18 cellular contexts compared by ENCODE assay signal in the genomic region with DNA sequence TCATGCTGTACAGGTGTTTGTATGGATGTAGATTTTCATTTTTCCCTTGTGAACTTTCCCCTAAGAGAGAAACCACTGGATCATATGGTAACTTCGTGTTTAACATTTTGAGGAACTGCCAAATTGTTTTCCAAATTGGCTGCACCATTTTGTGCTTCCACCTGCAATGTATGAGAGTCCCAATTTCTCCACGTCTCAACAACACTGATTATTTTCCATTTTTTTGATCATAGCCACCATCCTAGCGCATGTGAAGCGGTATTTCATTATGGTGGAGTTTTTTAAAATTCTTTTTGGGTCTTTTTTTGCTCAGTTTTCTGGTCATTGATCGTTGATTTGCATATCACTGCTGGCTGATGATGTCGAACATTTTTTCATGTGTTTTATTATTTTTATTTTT. TPM values are rescaled to one million over a fixed set of nuclear protein-coding genes. Genes with fewer than 3 reads are reported as not detected.
DNase-seq lines count a peak whose midpoint lies in the region; ATAC-seq, FAIRE-seq and TF ChIP-seq lines count a peak whose summit lies in the region.
"Had no signal": no experiment of that assay in that cellular context is flagged by ENCODE, and none has a peak within 500 bp of the region (broad histone marks: within the 10 kb centered on the region; RNA-seq: fewer than 3 reads in every experiment).

No MANE protein-coding gene starts in this region.

- peaks cover 68% of the 10 kb centered on the region for H3K4me1 ChIP-seq in OCI-LY1 (ENCODE audit: insufficient read depth, low read length, severe bottlenecking)
- H3K4me1 ChIP-seq in GM12878 (ENCODE audit: control insufficient read depth, insufficient read depth, low read length), result peaks cover 35% of the 10 kb centered on the region
- H3K4me1 ChIP-seq in osteoblast (ENCODE audit: insufficient read depth, low read length), result peaks cover 6% of the 10 kb centered on the region

- in situ Hi-C loops in GM12878 (cut with MboI), result loop anchor here (10.0 kb wide), 1 partner anchor 254 kb away; no protein-coding TSS in a partner anchor

- intact Hi-C loops in GM12878 (cut with micrococcal nuclease; ENCODE audit: unreplicated experiment), result no loop called here

- 61% methylated on average over 6 of the region's 6 CpGs for WGBS in GM12878 (ENCODE audit: insufficient coverage, insufficient replicate concordance, low lambda C conversion rate, missing lambda C conversion rate)

- no peak overlapping the region for H3K4me3 Mint-ChIP-seq in activated T-cell treated with anti-CD3 and anti-CD28 coated beads, Interleukin-2, amount 50 U/mL, for 24 hours
- H3K4me3 Mint-ChIP-seq: H9 had no signal

- ATAC-seq in GM12878 (no peak), GM21737 (IDR thresholded peaks at IDR 0.05; ENCODE audit: unreplicated experiment) (no peak), HG03280 (IDR thresholded peaks at IDR 0.05; ENCODE audit: unreplicated experiment) (no peak)
- ATAC-seq: HepG2 had no signal

- no peak for TF ChIP-seq POLR2A in GM12878 (IDR thresholded peaks at IDR 0.05; ENCODE audit: low read depth, low read length)

- H4K20me1 ChIP-seq in OCI-LY1 (ENCODE audit: insufficient read depth, low read length), result no peaks in the 10 kb centered on the region
- H4K20me1 ChIP-seq in GM12878 (ENCODE audit: control insufficient read depth, insufficient read depth), result no peaks in the 10 kb centered on the region
- H4K20me1 ChIP-seq in osteoblast (ENCODE audit: insufficient read depth, low read length), result peaks cover 35% of the 10 kb centered on the region

- H2AFZ ChIP-seq in OCI-LY1 (ENCODE audit: low read length) (no peak overlapping the region), GM12878 (ENCODE audit: control insufficient read depth, low read depth, low read length) (no peak overlapping the region), osteoblast (ENCODE audit: low read length) (no peak overlapping the region)

- peaks cover 35% of the 10 kb centered on the region for H3K36me3 ChIP-seq in OCI-LY1 (ENCODE audit: insufficient read depth, low read length)
- peaks cover 8 to 9% of the 10 kb centered on the region in 2 experiments; a peak in 3 of 4 replicates for H3K36me3 ChIP-seq in GM12878 (ENCODE audit: control insufficient read depth in 2 of 2, insufficient read depth in 2 of 2, low read length in 1 of 2)
- H3K36me3 ChIP-seq in osteoblast (ENCODE audit: insufficient read depth, low read length), result peaks cover 20% of the 10 kb centered on the region

- no peak for FAIRE-seq in GM12878 (lab: Jason Lieb, UNC)
- FAIRE-seq: GM12891, HTR-8/SVneo had no signal

- SMC1A ChIA-PET in GM12878 (lab: Charles Lee; ENCODE audit: uncharacterized antibody, unreplicated experiment), result no interaction called here

- TF ChIP-seq EP300 in GM12878 (IDR thresholded peaks at IDR 0.05; ENCODE audit: borderline replicate concordance in 1 of 2, control insufficient read depth in 1 of 2, low read depth in 2 of 2, low read length in 2 of 2), result no peak

- TSS peak; percentile 9 for BruUV-seq in GM12878 (replicated peaks; lab: Mats Ljungman, UMichigan)

- H3K27ac ChIP-seq in OCI-LY1 (ENCODE audit: low read depth, low read length, poor library complexity, severe bottlenecking) (no peak overlapping the region), GM12878 (ENCODE audit: control insufficient read depth, insufficient read depth) (no peak overlapping the region), osteoblast (ENCODE audit: low read depth, low read length) (no peak overlapping the region)
- H3K27ac ChIP-seq: BLaER1 had no signal

- peaks cover 49% of the 10 kb centered on the region for H3K4me1 Mint-ChIP-seq in activated T-cell treated with anti-CD3 and anti-CD28 coated beads, Interleukin-2, amount 50 U/mL, for 24 hours (ENCODE audit: low read depth)

- H3K9me3 ChIP-seq in OCI-LY1 (ENCODE audit: low read length) (no peaks in the 10 kb centered on the region), GM12878 (replicated peaks; ENCODE audit: control insufficient read depth, insufficient read depth, low read length) (peaks cover 2% of the 10 kb centered on the region; the same call in 1 of the 3 replicates), osteoblast (ENCODE audit: low read depth, low read length) (no peaks in the 10 kb centered on the region)
- H3K9me3 ChIP-seq: BLaER1 had no signal

- TF ChIP-seq CTCF in OCI-LY1 (IDR thresholded peaks at IDR 0.05; ENCODE audit: low read length) (no peak), GM12878 (IDR thresholded peaks at IDR 0.05 in 2 of 3, conservative IDR thresholded peaks at IDR 0.05 in 1 of 3; ENCODE audit: control insufficient read depth in 2 of 3, extremely low read depth in 1 of 3, insufficient read depth in 1 of 3, low read depth in 3 of 3, low read length in 3 of 3) (no peak), osteoblast (IDR thresholded peaks at IDR 0.05; ENCODE audit: extremely low read depth, low read depth, low read length) (no peak), foreskin fibroblast (IDR thresholded peaks at IDR 0.05; ENCODE audit: low read depth, low read length) (no peak)

- no peak for TF ChIP-seq RAD21 in GM12878 (IDR thresholded peaks at IDR 0.05; ENCODE audit: insufficient read depth, low read depth, low read length)

- peaks cover 73% of the 10 kb centered on the region for H3K36me3 Mint-ChIP-seq in activated T-cell treated with anti-CD3 and anti-CD28 coated beads, Interleukin-2, amount 50 U/mL, for 24 hours (ENCODE audit: low read depth)

- H3K9ac ChIP-seq in OCI-LY1 (ENCODE audit: low read length), result no peak overlapping the region
- no peak overlapping the region for H3K9ac ChIP-seq in GM12878 (ENCODE audit: control insufficient read depth, insufficient read depth, low read length)
- H3K9ac ChIP-seq: BLaER1 had no signal

- H3K27ac Mint-ChIP-seq in activated T-cell treated with anti-CD3 and anti-CD28 coated beads, Interleukin-2, amount 50 U/mL, for 24 hours, result peak overlapping the region; percentile 44
- H3K27ac Mint-ChIP-seq: H9 had no signal

- DNase-seq in activated T-cell treated with anti-CD3 and anti-CD28 coated beads, Interleukin-2, amount 50 U/mL, for 24 hours, result no peak
- DNase-seq in activated T-cell treated with anti-CD3 and anti-CD28 coated beads, Interleukin-2, amount 50 U/mL, for 1 hour, result no peak
- DNase-seq in GM12878 (ENCODE audit: low read depth, low spot score) (no peak), osteoblast (ENCODE audit: insufficient read length, low spot score, missing footprints) (peak; percentile 57), foreskin fibroblast (no peak)
- DNase-seq: 8988T, AML-193, Calu3, DMS 273 treated with DMSO at 0.1 percent for 48 hours, GOT3, H9 had no signal

- CTCF ChIA-PET in GM12878 (lab: Yijun Ruan, JAX), result no interaction called here

- H3K4me3 ChIP-seq in OCI-LY1 (ENCODE audit: low read depth, low read length, poor library complexity, severe bottlenecking), result no peak overlapping the region
- H3K4me3 ChIP-seq in GM12878, result no peak overlapping the region
- no peak overlapping the region for H3K4me3 ChIP-seq in osteoblast (ENCODE audit: insufficient read depth, low read length)
- no peak overlapping the region for H3K4me3 ChIP-seq in foreskin fibroblast (ENCODE audit: low read depth in 1 of 2, low read length in 2 of 2)
- H3K4me3 ChIP-seq: BLaER1 had no signal

- H3K79me2 ChIP-seq in OCI-LY1 (ENCODE audit: insufficient read depth, low read length), result peaks cover 58% of the 10 kb centered on the region
- peaks cover 64% of the 10 kb centered on the region for H3K79me2 ChIP-seq in GM12878 (ENCODE audit: control insufficient read depth, insufficient read depth, low read length)
- H3K79me2 ChIP-seq in osteoblast (ENCODE audit: insufficient read depth, low read length), result peaks cover 86% of the 10 kb centered on the region

- H3F3A ChIP-seq in OCI-LY1 (ENCODE audit: insufficient read depth, low read length), result no peaks in the 10 kb centered on the region

- H3K27me3 ChIP-seq in OCI-LY1 (ENCODE audit: insufficient read depth, low read length) (no peaks in the 10 kb centered on the region), GM12878 (replicated peaks in 1 of 2; ENCODE audit: control insufficient read depth in 2 of 2, insufficient read depth in 2 of 2, low read length in 1 of 2) (no peaks in the 10 kb centered on the region), osteoblast (ENCODE audit: insufficient read depth, low read length) (no peaks in the 10 kb centered on the region)
- H3K27me3 ChIP-seq: BLaER1 had no signal

- H3K4me2 ChIP-seq in OCI-LY1 (ENCODE audit: low read length), result peak overlapping the region; percentile 9; the same call in 1 of the 2 replicates
- no peak overlapping the region for H3K4me2 ChIP-seq in GM12878 (ENCODE audit: control insufficient read depth, insufficient read depth)
- no peak overlapping the region for H3K4me2 ChIP-seq in osteoblast (ENCODE audit: insufficient read depth, low read length)
- H3K4me2 ChIP-seq: BLaER1 had no signal

- POLR2A ChIA-PET in GM12878 (lab: Charles Lee), result interaction anchor here (0.6 kb wide), 1 partner anchor 194 kb away, joined by 3 read pairs; no protein-coding TSS in a partner anchor

- RAD21 ChIA-PET in GM12878 (lab: Charles Lee; ENCODE audit: unreplicated experiment), result no interaction called here

- no peaks in the 10 kb centered on the region for H3K9me2 ChIP-seq in OCI-LY1 (ENCODE audit: low read depth, low read length)

- H3K9me3 Mint-ChIP-seq in activated T-cell treated with anti-CD3 and anti-CD28 coated beads, Interleukin-2, amount 50 U/mL, for 24 hours, result no peaks in the 10 kb centered on the region

- H3K27me3 Mint-ChIP-seq in activated T-cell treated with anti-CD3 and anti-CD28 coated beads, Interleukin-2, amount 50 U/mL, for 24 hours, result no peaks in the 10 kb centered on the region

RNA-seq across cellular contexts. Expression of gene NDUFA13, which starts 5.0 kb away (rescaled TPM):
- 144 and 157 TPM in 2 replicates for total RNA-seq in GM12878 (2013; cell fraction: nucleolus; rRNA removed)
- 263 and 284 TPM in 2 replicates for total RNA-seq in GM12878 (2014; rRNA removed)
- total RNA-seq in GM12878 (2014; rRNA removed; fragmentation: Illumina TruSeq; extraction: Trizol), result 303 and 329 TPM in 2 replicates
- total RNA-seq in GM12878 (2021), result 462 and 473 TPM in 2 replicates
- 1,149 TPM for polyA plus RNA-seq in GM12878 (2011; ENCODE audit: low read depth)
- polyA plus RNA-seq in GM12878 (2011; rRNA removed), result 282 and 475 TPM in 2 replicates
- 834 and 1,057 TPM in 2 replicates for polyA plus RNA-seq in GM12878 (2011; cell fraction: cytosol; rRNA removed)
- polyA plus RNA-seq in GM12878 (2011; cell fraction: nucleus; rRNA removed), result 373 and 417 TPM in 2 replicates
- 244 and 350 TPM in 2 replicates for polyA plus RNA-seq in GM12878 (2012)
- polyA plus RNA-seq in GM12878 (2014; fragmentation: Illumina TruSeq; extraction: Trizol), result 53.4 and 224 TPM in 2 replicates
- polyA plus RNA-seq in GM12878 (2014; fragmentation: Nextera tagmentation; extraction: Ambion mirVana), result 100 to 1,000 TPM; 232 to 449 TPM
- 528 and 564 TPM in 2 replicates for polyA plus RNA-seq in GM12878 (2014; rRNA removed)
- 100 to 1,000 TPM; 566 to 586 TPM for polyA plus RNA-seq in GM12878 (2016; fragmentation: Nextera tagmentation; extraction: Ambion mirVana)
- 117 and 160 TPM in 2 replicates for polyA minus RNA-seq in GM12878 (2011; rRNA and poly(A)+ RNA removed)
- 69.2 and 95.4 TPM in 2 replicates for polyA minus RNA-seq in GM12878 (2011; cell fraction: cytosol; rRNA and poly(A)+ RNA removed)
- 44.1 and 69.0 TPM in 2 replicates for polyA minus RNA-seq in GM12878 (2011; cell fraction: nucleus; rRNA and poly(A)+ RNA removed)
- total RNA-seq in osteoblast, result 160 and 202 TPM in 2 replicates

RNA-seq across cellular contexts. Expression of gene TSSK6, which starts 5.6 kb away (rescaled TPM):
- 10.2 and 12.0 TPM in 2 replicates for total RNA-seq in GM12878 (2013; cell fraction: nucleolus; rRNA removed)
- total RNA-seq in GM12878 (2014; rRNA removed) (0.82 and 1.6 TPM in 2 replicates), GM12878 (2014; rRNA removed; fragmentation: Illumina TruSeq; extraction: Trizol) (0.49 and 0.55 TPM in 2 replicates), GM12878 (2021) (2.3 and 2.9 TPM in 2 replicates), osteoblast (2.7 and 4.3 TPM in 2 replicates)
- 0.58 TPM for polyA plus RNA-seq in GM12878 (2011; ENCODE audit: low read depth)
- polyA plus RNA-seq in GM12878 (2011; rRNA removed) (0.76 and 1.5 TPM in 2 replicates), GM12878 (2014; fragmentation: Illumina TruSeq; extraction: Trizol) (0.06 TPM in 1 of 2 replicates, not detected in the other), GM12878 (2014; fragmentation: Nextera tagmentation; extraction: Ambion mirVana) (not detected), GM12878 (2014; rRNA removed) (3.6 and 3.7 TPM in 2 replicates), GM12878 (2016; fragmentation: Nextera tagmentation; extraction: Ambion mirVana) (under 1 TPM; 0.38 to 0.47 TPM)
- polyA plus RNA-seq in GM12878 (2011; cell fraction: cytosol; rRNA removed), result 3.1 and 4.8 TPM in 2 replicates
- 12.7 and 13.5 TPM in 2 replicates for polyA plus RNA-seq in GM12878 (2011; cell fraction: nucleus; rRNA removed)
- 1.7 and 2.8 TPM in 2 replicates for polyA plus RNA-seq in GM12878 (2012)
- 1.7 and 5.9 TPM in 2 replicates for polyA minus RNA-seq in GM12878 (2011; rRNA and poly(A)+ RNA removed)
- polyA minus RNA-seq in GM12878 (2011; cell fraction: cytosol; rRNA and poly(A)+ RNA removed), result 2.1 and 3.7 TPM in 2 replicates
- polyA minus RNA-seq in GM12878 (2011; cell fraction: nucleus; rRNA and poly(A)+ RNA removed), result 13.4 and 18.7 TPM in 2 replicates

RNA-seq across cellular contexts. Expression of gene YJEFN3, which starts 7.7 kb away (rescaled TPM):
- total RNA-seq in GM12878 (2013; cell fraction: nucleolus; rRNA removed), result 6.9 and 7.3 TPM in 2 replicates
- total RNA-seq in GM12878 (2014; rRNA removed) (0.96 and 0.98 TPM in 2 replicates), GM12878 (2014; rRNA removed; fragmentation: Illumina TruSeq; extraction: Trizol) (1.2 and 1.4 TPM in 2 replicates), GM12878 (2021) (5.6 and 5.9 TPM in 2 replicates), osteoblast (under 0.01 and 0.29 TPM in 2 replicates)
- 1.0 TPM for polyA plus RNA-seq in GM12878 (2011; ENCODE audit: low read depth)
- polyA plus RNA-seq in GM12878 (2011; rRNA removed) (2.4 and 2.6 TPM in 2 replicates), GM12878 (2014; fragmentation: Illumina TruSeq; extraction: Trizol) (4.6 and 5.2 TPM in 2 replicates), GM12878 (2014; fragmentation: Nextera tagmentation; extraction: Ambion mirVana) (under 1 TPM; 0.05 to 0.08 TPM), GM12878 (2014; rRNA removed) (5.5 and 6.2 TPM in 2 replicates), GM12878 (2016; fragmentation: Nextera tagmentation; extraction: Ambion mirVana) (1 to 10 TPM; 6.3 to 6.9 TPM)
- 1.6 and 4.3 TPM in 2 replicates for polyA plus RNA-seq in GM12878 (2011; cell fraction: cytosol; rRNA removed)
- polyA plus RNA-seq in GM12878 (2011; cell fraction: nucleus; rRNA removed), result 37.2 and 59.5 TPM in 2 replicates
- 3.6 and 5.1 TPM in 2 replicates for polyA plus RNA-seq in GM12878 (2012)
- 0.95 and 1.4 TPM in 2 replicates for polyA minus RNA-seq in GM12878 (2011; rRNA and poly(A)+ RNA removed)
- polyA minus RNA-seq in GM12878 (2011; cell fraction: cytosol; rRNA and poly(A)+ RNA removed), result 1.2 and 1.4 TPM in 2 replicates
- polyA minus RNA-seq in GM12878 (2011; cell fraction: nucleus; rRNA and poly(A)+ RNA removed), result 1.8 and 7.4 TPM in 2 replicates

RNA-seq across cellular contexts. Expression of gene CILP2, which starts 17.1 kb away (rescaled TPM):
- total RNA-seq in GM12878 (2013; cell fraction: nucleolus; rRNA removed), result 0.34 and 0.77 TPM in 2 replicates
- total RNA-seq in GM12878 (2014; rRNA removed) (0.06 TPM in 1 of 2 replicates, not detected in the other), GM12878 (2014; rRNA removed; fragmentation: Illumina TruSeq; extraction: Trizol) (not detected in 2 replicates), GM12878 (2021) (0.05 TPM in 1 of 2 replicates, not detected in the other), osteoblast (0.72 and 0.88 TPM in 2 replicates)
- polyA plus RNA-seq in GM12878 (2011; ENCODE audit: low read depth), result not detected
- polyA plus RNA-seq in GM12878 (2011; rRNA removed) (not detected in 2 replicates), GM12878 (2014; fragmentation: Illumina TruSeq; extraction: Trizol) (not detected in 2 replicates), GM12878 (2014; fragmentation: Nextera tagmentation; extraction: Ambion mirVana) (not detected), GM12878 (2014; rRNA removed) (0.08 TPM in 1 of 2 replicates, not detected in the other), GM12878 (2016; fragmentation: Nextera tagmentation; extraction: Ambion mirVana) (under 1 TPM in 1 of 2 experiments, not detected in 1; 0.05 TPM)
- 0.05 TPM in 1 of 2 replicates, not detected in the other for polyA plus RNA-seq in GM12878 (2011; cell fraction: cytosol; rRNA removed)
- polyA plus RNA-seq in GM12878 (2011; cell fraction: nucleus; rRNA removed), result 0.12 and 0.16 TPM in 2 replicates
- 0.11 and 0.12 TPM in 2 replicates for polyA plus RNA-seq in GM12878 (2012)
- not detected in 2 replicates for polyA minus RNA-seq in GM12878 (2011; rRNA and poly(A)+ RNA removed)
- polyA minus RNA-seq in GM12878 (2011; cell fraction: cytosol; rRNA and poly(A)+ RNA removed), result not detected in 2 replicates
- polyA minus RNA-seq in GM12878 (2011; cell fraction: nucleus; rRNA and poly(A)+ RNA removed), result not detected in 2 replicates
